In genomic region chr7:105206985-105207384, GRCh38 we compare ENCODE assay signal across 26 cellular contexts.
"Had no signal": no experiment of that assay in that cellular context is flagged by ENCODE, and none has a peak within 500 bp of the region (broad histone marks: within the 10 kb centered on the region; RNA-seq: fewer than 3 reads in every experiment).

No MANE protein-coding gene starts in this region.

- ATAC-seq: left lobe of liver; lower lobe of right lung; naive thymus-derived CD8-positive, alpha-beta T cell; T-helper 17 cell had no signal

- H3K27ac Mint-ChIP-seq: activated naive CD4-positive, alpha-beta T cell treated with anti-CD3 and anti-CD28 coated beads, Interleukin-2, amount 50 U/mL, for 24 hours; brain; progenitor cell of endocrine pancreas; T-helper 17 cell had no signal

- DNase-seq: activated CD4-positive, alpha-beta T cell treated with anti-CD3 and anti-CD28 coated beads, Interleukin-2, amount 10 ng/mL, durations not matched to agents 24 days and 14 days; activated CD4-positive, CD25-positive, alpha-beta regulatory T cell; activated CD8-positive, alpha-beta memory T cell treated with anti-CD3 and anti-CD28 coated beads for 24 hours; activated CD8-positive, alpha-beta memory T cell treated with anti-CD3 and anti-CD28 coated beads, Interleukin-2, amount 50 U/mL, for 4 hours; activated gamma-delta T cell; aorta; caudate nucleus; dermis blood vessel endothelial cell; effector CD8-positive, alpha-beta T cell; foreskin melanocyte; immature natural killer cell; lower lobe of right lung; naive thymus-derived CD8-positive, alpha-beta T cell; retina; sigmoid colon; stimulated activated CD4-positive, alpha-beta T cell treated with anti-CD3 and anti-CD28 coated beads, Interleukin-15, amount 100 ng/mL, for 24 hours; stimulated activated naive CD4-positive, alpha-beta T cell; SW 1271; T-helper 17 cell; upper lobe of left lung had no signal

- H3K27me3 Mint-ChIP-seq: activated CD4-positive, alpha-beta T cell treated with anti-CD3 and anti-CD28 coated beads, Interleukin-2, amount 10 ng/mL, durations not matched to agents 24 days and 14 days; activated naive CD4-positive, alpha-beta T cell treated with anti-CD3 and anti-CD28 coated beads, Interleukin-2, amount 50 U/mL, for 24 hours; brain; naive thymus-derived CD8-positive, alpha-beta T cell; progenitor cell of endocrine pancreas; T-helper 17 cell had no signal

- H3K9me3 ChIP-seq: lower lobe of right lung, sigmoid colon, thoracic aorta, upper lobe of left lung had no signal

- H3K9me3 Mint-ChIP-seq: activated naive CD4-positive, alpha-beta T cell treated with anti-CD3 and anti-CD28 coated beads, Interleukin-2, amount 50 U/mL, for 24 hours; immature natural killer cell had no signal

- H3K4me3 Mint-ChIP-seq: brain, T-helper 17 cell had no signal

- H3K27ac ChIP-seq: hepatocyte, lower lobe of right lung, sigmoid colon, thoracic aorta, upper lobe of left lung had no signal

- H3K27me3 ChIP-seq: hepatocyte, sigmoid colon, upper lobe of left lung had no signal
